ENCODE assay signal across 28 cellular contexts in genomic region chr21:20313013-20313412, GRCh38.
"Had no signal": no experiment of that assay in that cellular context is flagged by ENCODE, and none has a peak within 500 bp of the region (broad histone marks: within the 10 kb centered on the region; RNA-seq: fewer than 3 reads in every experiment).

No MANE protein-coding gene starts in this region.

- H3K27ac Mint-ChIP-seq: dendritic cell treated with granulocyte-macrophage colony-stimulating factor and Interleukin-4, amounts not matched to agents 40 ng/mL and 50 ng/mL, for 4 days; effector memory CD8-positive, alpha-beta T cell; endodermal cell had no signal

- DNase-seq: colonic mucosa; cortex of kidney; dermis blood vessel endothelial cell; dorsolateral prefrontal cortex; effector CD4-positive, alpha-beta T cell; effector CD8-positive, alpha-beta T cell; effector memory CD4-positive, alpha-beta T cell; effector memory CD8-positive, alpha-beta T cell; endodermal cell; erythroblast; esophagus squamous epithelium; foreskin fibroblast; foreskin keratinocyte; foreskin melanocyte; gastrocnemius medialis; glutamatergic neuron; head of caudate nucleus; heart left ventricle; heart right ventricle had no signal

- H3K4me1 ChIP-seq: colonic mucosa, esophagus muscularis mucosa, esophagus squamous epithelium, foreskin keratinocyte, gastrocnemius medialis, gastroesophageal sphincter, heart left ventricle, heart right ventricle had no signal

- ATAC-seq: effector memory CD8-positive, alpha-beta T cell; esophagus mucosa; foreskin keratinocyte; gastrocnemius medialis; gastroesophageal sphincter; heart left ventricle; heart right ventricle had no signal

- H3K36me3 ChIP-seq: colonic mucosa, esophagus muscularis mucosa, esophagus squamous epithelium, gastrocnemius medialis, gastroesophageal sphincter, heart left ventricle, heart right ventricle had no signal

- H3K9me3 ChIP-seq: colonic mucosa, esophagus squamous epithelium, gastrocnemius medialis had no signal

- H3K27me3 Mint-ChIP-seq: dendritic cell treated with granulocyte-macrophage colony-stimulating factor and Interleukin-4, amounts not matched to agents 40 ng/mL and 50 ng/mL, for 4 days; effector memory CD8-positive, alpha-beta T cell had no signal

- FAIRE-seq: colon, endometrium, endothelial cell of umbilical vein had no signal

- H3K27ac ChIP-seq: colonic mucosa, coronary artery, dorsolateral prefrontal cortex, epithelial cell of prostate, esophagus muscularis mucosa, esophagus squamous epithelium, foreskin keratinocyte, gastrocnemius medialis, gastroesophageal sphincter, heart left ventricle, heart right ventricle had no signal

- H3K4me1 Mint-ChIP-seq: endodermal cell had no signal

- H3K27me3 ChIP-seq: colonic mucosa, dorsolateral prefrontal cortex, esophagus muscularis mucosa, esophagus squamous epithelium, foreskin keratinocyte, gastrocnemius medialis, gastroesophageal sphincter, heart left ventricle, heart right ventricle had no signal

- H3K4me3 ChIP-seq: colonic mucosa, coronary artery, dorsolateral prefrontal cortex, esophagus muscularis mucosa, esophagus squamous epithelium, gastrocnemius medialis, gastroesophageal sphincter, heart left ventricle, heart right ventricle had no signal

- H3K4me3 Mint-ChIP-seq: dendritic cell treated with granulocyte-macrophage colony-stimulating factor and Interleukin-4, amounts not matched to agents 40 ng/mL and 50 ng/mL, for 4 days; effector memory CD8-positive, alpha-beta T cell; endodermal cell had no signal
